1 cellular context compared by ENCODE assay signal in the genomic region with DNA sequence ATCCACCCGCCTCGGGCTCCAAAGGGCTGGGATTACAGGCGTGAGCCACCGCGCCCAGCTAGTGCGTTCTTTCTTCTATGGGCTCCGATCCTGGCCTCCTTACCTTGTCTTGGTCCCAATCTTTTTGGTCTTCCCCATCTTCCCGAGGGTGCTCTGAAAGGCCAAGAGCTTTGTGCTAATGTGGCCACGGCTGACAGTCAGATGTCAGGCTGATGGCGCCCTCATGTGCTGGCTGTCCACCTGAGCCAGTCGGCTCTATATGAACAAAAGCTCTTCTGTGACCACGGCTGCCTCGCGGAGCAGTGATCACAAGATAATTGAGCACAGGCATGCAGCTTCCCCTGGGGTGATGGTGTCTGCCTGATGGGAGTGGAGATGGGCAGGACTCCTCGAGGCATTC.
TF ChIP-seq lines count a peak whose summit lies in the region.

No MANE protein-coding gene starts in this region.

TF ChIP-seq in HepG2, 621 proteins besides CTCF, POLR2A, EP300 and RAD21 (continued from another document and continues in another):
- TF ChIP-seq FOXP4 (CRISPR knock-in tag; IDR thresholded peaks at IDR 0.05) = peak; percentile 42; the same call in 1 of the 2 replicates
- peak; percentile 84 for TF ChIP-seq MIXL1 (CRISPR knock-in tag; IDR thresholded peaks at IDR 0.05)
- TF ChIP-seq ZNF569 (CRISPR knock-in tag; IDR thresholded peaks at IDR 0.05; ENCODE audit: borderline replicate concordance) = no peak
- TF ChIP-seq KDM2A (CRISPR knock-in tag; IDR thresholded peaks at IDR 0.05; ENCODE audit: borderline replicate concordance, low read depth) = peak; percentile 86
- TF ChIP-seq, protein P1, sequence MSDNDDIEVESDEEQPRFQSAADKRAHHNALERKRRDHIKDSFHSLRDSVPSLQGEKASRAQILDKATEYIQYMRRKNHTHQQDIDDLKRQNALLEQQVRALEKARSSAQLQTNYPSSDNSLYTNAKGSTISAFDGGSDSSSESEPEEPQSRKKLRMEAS (IDR thresholded peaks at IDR 0.05) = peak; percentile 76
- TF ChIP-seq ZNF317 (CRISPR knock-in tag; IDR thresholded peaks at IDR 0.05) = no peak
- peak; percentile 38; the same call in 1 of the 2 replicates for TF ChIP-seq MYC (CRISPR knock-in tag; IDR thresholded peaks at IDR 0.05; ENCODE audit: borderline replicate concordance)
- no peak for TF ChIP-seq SAFB2 (CRISPR knock-in tag; IDR thresholded peaks at IDR 0.05; ENCODE audit: borderline replicate concordance, low read depth)
- TF ChIP-seq AKAP8 (CRISPR knock-in tag; IDR thresholded peaks at IDR 0.05) = 0 out of 2 replicates have a peak, but pooled peaks have one; percentile 21
- no peak for TF ChIP-seq ONECUT2 (CRISPR knock-in tag; IDR thresholded peaks at IDR 0.05)
- TF ChIP-seq, protein P2, sequence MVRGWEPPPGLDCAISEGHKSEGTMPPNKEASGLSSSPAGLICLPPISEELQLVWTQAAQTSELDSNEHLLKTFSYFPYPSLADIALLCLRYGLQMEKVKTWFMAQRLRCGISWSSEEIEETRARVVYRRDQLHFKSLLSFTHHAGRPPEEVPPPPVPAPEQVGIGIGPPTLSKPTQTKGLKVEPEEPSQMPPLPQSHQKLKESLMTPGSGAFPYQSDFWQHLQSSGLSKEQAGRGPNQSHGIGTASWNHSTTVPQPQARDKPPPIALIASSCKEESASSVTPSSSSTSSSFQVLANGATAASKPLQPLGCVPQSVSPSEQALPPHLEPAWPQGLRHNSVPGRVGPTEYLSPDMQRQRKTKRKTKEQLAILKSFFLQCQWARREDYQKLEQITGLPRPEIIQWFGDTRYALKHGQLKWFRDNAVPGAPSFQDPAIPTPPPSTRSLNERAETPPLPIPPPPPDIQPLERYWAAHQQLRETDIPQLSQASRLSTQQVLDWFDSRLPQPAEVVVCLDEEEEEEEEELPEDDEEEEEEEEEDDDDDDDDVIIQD (CRISPR knock-in tag; IDR thresholded peaks at IDR 0.05; ENCODE audit: low read depth) = 0 out of 2 replicates have a peak, but pooled peaks have one; percentile 17
- TF ChIP-seq ZNF263 (CRISPR knock-in tag; IDR thresholded peaks at IDR 0.05) = peak; percentile 89
- peak; percentile 71; the same call in 1 of the 2 replicates for TF ChIP-seq REPIN1 (CRISPR knock-in tag; IDR thresholded peaks at IDR 0.05; ENCODE audit: borderline replicate concordance, low read depth)
- TF ChIP-seq BRF2 (CRISPR knock-in tag; IDR thresholded peaks at IDR 0.05) = no peak
- no peak for TF ChIP-seq RBFOX2 (IDR thresholded peaks at IDR 0.05; ENCODE audit: low read depth, low read length)
- peak; percentile 61; the same call in 1 of the 2 replicates for TF ChIP-seq THAP9 (CRISPR knock-in tag; IDR thresholded peaks at IDR 0.05; ENCODE audit: borderline replicate concordance)
- peak; percentile 50; the same call in 1 of the 2 replicates for TF ChIP-seq SALL1 (CRISPR knock-in tag; IDR thresholded peaks at IDR 0.05)
- peak; percentile 81; the same call in 1 of the 2 replicates for TF ChIP-seq ZNF292 (CRISPR knock-in tag; IDR thresholded peaks at IDR 0.05; ENCODE audit: borderline replicate concordance, low read depth)
- no peak for TF ChIP-seq HNF4A (CRISPR knock-in tag; IDR thresholded peaks at IDR 0.05)
- no peak for TF ChIP-seq SOX13 (IDR thresholded peaks at IDR 0.05)
- peak in 1 of 2 experiments; percentile 48; a peak in 1 of 4 replicates for TF ChIP-seq SOX13 (CRISPR knock-in tag; conservative IDR thresholded peaks at IDR 0.05 in 1 of 2, IDR thresholded peaks at IDR 0.05 in 1 of 2)
- TF ChIP-seq RBM22 (optimal IDR thresholded peaks at IDR 0.05; ENCODE audit: low read length) = peak; percentile 78
- 0 out of 2 replicates have a peak, but pooled peaks have one; percentile 15 for TF ChIP-seq ZBTB38 (CRISPR knock-in tag; IDR thresholded peaks at IDR 0.05)
- peak; percentile 39; the same call in 1 of the 2 replicates for TF ChIP-seq ZGPAT (CRISPR knock-in tag; IDR thresholded peaks at IDR 0.05)
- TF ChIP-seq MEIS2 (CRISPR knock-in tag; IDR thresholded peaks at IDR 0.05) = 0 out of 2 replicates have a peak, but pooled peaks have one; percentile 30
- no peak for TF ChIP-seq NFYB (CRISPR knock-in tag; IDR thresholded peaks at IDR 0.05)
- TF ChIP-seq ZNF354B (CRISPR knock-in tag; IDR thresholded peaks at IDR 0.05) = 0 out of 2 replicates have a peak, but pooled peaks have one; percentile 21
- TF ChIP-seq JUNB (CRISPR knock-in tag; IDR thresholded peaks at IDR 0.05; ENCODE audit: borderline replicate concordance) = no peak
- TF ChIP-seq ARHGAP35 (CRISPR knock-in tag; IDR thresholded peaks at IDR 0.05; ENCODE audit: borderline replicate concordance) = no peak
- TF ChIP-seq MAFF (IDR thresholded peaks at IDR 0.05; ENCODE audit: low read depth, low read length) = no peak
- peak; percentile 68; the same call in 1 of the 2 replicates for TF ChIP-seq ERF (CRISPR knock-in tag; IDR thresholded peaks at IDR 0.05)
- TF ChIP-seq, protein P3, sequence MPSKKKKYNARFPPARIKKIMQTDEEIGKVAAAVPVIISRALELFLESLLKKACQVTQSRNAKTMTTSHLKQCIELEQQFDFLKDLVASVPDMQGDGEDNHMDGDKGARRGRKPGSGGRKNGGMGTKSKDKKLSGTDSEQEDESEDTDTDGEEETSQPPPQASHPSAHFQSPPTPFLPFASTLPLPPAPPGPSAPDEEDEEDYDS (CRISPR knock-in tag; IDR thresholded peaks at IDR 0.05) = peak; percentile 38; the same call in 1 of the 2 replicates
- no peak for TF ChIP-seq NONO (IDR thresholded peaks at IDR 0.05)
- peak; percentile 62 for TF ChIP-seq NONO (CRISPR knock-in tag; conservative IDR thresholded peaks at IDR 0.05)
- peak; percentile 38; the same call in 1 of the 2 replicates for TF ChIP-seq ZNF724P (CRISPR knock-in tag; IDR thresholded peaks at IDR 0.05; ENCODE audit: borderline replicate concordance)
- peak; percentile 36; the same call in 1 of the 2 replicates for TF ChIP-seq RFXAP (CRISPR knock-in tag; IDR thresholded peaks at IDR 0.05; ENCODE audit: borderline replicate concordance)
- 0 out of 2 replicates have a peak, but pooled peaks have one; percentile 33 for TF ChIP-seq KMT2A (CRISPR knock-in tag; IDR thresholded peaks at IDR 0.05)
- peak; percentile 83; the same call in 1 of the 2 replicates for TF ChIP-seq ZNF598 (CRISPR knock-in tag; IDR thresholded peaks at IDR 0.05; ENCODE audit: borderline replicate concordance)
- 0 out of 2 replicates have a peak, but pooled peaks have one; percentile 34 for TF ChIP-seq TMF1 (CRISPR knock-in tag; IDR thresholded peaks at IDR 0.05; ENCODE audit: low read depth)
- TF ChIP-seq YY1 (IDR thresholded peaks at IDR 0.05; ENCODE audit: insufficient read depth, insufficient replicate concordance, low read depth, low read length) = no peak
- TF ChIP-seq NFKB2 (CRISPR knock-in tag; IDR thresholded peaks at IDR 0.05; ENCODE audit: borderline replicate concordance) = peak; percentile 63; the same call in 1 of the 2 replicates
- 0 out of 2 replicates have a peak, but pooled peaks have one; percentile 40 for TF ChIP-seq ZBTB7B (CRISPR knock-in tag; IDR thresholded peaks at IDR 0.05)
- TF ChIP-seq CC2D1A (CRISPR knock-in tag; IDR thresholded peaks at IDR 0.05) = no peak
- TF ChIP-seq, protein P4, sequence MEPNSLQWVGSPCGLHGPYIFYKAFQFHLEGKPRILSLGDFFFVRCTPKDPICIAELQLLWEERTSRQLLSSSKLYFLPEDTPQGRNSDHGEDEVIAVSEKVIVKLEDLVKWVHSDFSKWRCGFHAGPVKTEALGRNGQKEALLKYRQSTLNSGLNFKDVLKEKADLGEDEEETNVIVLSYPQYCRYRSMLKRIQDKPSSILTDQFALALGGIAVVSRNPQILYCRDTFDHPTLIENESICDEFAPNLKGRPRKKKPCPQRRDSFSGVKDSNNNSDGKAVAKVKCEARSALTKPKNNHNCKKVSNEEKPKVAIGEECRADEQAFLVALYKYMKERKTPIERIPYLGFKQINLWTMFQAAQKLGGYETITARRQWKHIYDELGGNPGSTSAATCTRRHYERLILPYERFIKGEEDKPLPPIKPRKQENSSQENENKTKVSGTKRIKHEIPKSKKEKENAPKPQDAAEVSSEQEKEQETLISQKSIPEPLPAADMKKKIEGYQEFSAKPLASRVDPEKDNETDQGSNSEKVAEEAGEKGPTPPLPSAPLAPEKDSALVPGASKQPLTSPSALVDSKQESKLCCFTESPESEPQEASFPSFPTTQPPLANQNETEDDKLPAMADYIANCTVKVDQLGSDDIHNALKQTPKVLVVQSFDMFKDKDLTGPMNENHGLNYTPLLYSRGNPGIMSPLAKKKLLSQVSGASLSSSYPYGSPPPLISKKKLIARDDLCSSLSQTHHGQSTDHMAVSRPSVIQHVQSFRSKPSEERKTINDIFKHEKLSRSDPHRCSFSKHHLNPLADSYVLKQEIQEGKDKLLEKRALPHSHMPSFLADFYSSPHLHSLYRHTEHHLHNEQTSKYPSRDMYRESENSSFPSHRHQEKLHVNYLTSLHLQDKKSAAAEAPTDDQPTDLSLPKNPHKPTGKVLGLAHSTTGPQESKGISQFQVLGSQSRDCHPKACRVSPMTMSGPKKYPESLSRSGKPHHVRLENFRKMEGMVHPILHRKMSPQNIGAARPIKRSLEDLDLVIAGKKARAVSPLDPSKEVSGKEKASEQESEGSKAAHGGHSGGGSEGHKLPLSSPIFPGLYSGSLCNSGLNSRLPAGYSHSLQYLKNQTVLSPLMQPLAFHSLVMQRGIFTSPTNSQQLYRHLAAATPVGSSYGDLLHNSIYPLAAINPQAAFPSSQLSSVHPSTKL (CRISPR knock-in tag; IDR thresholded peaks at IDR 0.05) = no peak
- TF ChIP-seq RXRB (CRISPR knock-in tag; IDR thresholded peaks at IDR 0.05; ENCODE audit: borderline replicate concordance) = peak; percentile 54
- TF ChIP-seq, protein P5, sequence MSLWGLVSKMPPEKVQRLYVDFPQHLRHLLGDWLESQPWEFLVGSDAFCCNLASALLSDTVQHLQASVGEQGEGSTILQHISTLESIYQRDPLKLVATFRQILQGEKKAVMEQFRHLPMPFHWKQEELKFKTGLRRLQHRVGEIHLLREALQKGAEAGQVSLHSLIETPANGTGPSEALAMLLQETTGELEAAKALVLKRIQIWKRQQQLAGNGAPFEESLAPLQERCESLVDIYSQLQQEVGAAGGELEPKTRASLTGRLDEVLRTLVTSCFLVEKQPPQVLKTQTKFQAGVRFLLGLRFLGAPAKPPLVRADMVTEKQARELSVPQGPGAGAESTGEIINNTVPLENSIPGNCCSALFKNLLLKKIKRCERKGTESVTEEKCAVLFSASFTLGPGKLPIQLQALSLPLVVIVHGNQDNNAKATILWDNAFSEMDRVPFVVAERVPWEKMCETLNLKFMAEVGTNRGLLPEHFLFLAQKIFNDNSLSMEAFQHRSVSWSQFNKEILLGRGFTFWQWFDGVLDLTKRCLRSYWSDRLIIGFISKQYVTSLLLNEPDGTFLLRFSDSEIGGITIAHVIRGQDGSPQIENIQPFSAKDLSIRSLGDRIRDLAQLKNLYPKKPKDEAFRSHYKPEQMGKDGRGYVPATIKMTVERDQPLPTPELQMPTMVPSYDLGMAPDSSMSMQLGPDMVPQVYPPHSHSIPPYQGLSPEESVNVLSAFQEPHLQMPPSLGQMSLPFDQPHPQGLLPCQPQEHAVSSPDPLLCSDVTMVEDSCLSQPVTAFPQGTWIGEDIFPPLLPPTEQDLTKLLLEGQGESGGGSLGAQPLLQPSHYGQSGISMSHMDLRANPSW (CRISPR knock-in tag; IDR thresholded peaks at IDR 0.05; ENCODE audit: borderline replicate concordance) = no peak
- peak; percentile 70; the same call in 1 of the 2 replicates for TF ChIP-seq ZNF605 (CRISPR knock-in tag; IDR thresholded peaks at IDR 0.05)
